In the genomic region with DNA sequence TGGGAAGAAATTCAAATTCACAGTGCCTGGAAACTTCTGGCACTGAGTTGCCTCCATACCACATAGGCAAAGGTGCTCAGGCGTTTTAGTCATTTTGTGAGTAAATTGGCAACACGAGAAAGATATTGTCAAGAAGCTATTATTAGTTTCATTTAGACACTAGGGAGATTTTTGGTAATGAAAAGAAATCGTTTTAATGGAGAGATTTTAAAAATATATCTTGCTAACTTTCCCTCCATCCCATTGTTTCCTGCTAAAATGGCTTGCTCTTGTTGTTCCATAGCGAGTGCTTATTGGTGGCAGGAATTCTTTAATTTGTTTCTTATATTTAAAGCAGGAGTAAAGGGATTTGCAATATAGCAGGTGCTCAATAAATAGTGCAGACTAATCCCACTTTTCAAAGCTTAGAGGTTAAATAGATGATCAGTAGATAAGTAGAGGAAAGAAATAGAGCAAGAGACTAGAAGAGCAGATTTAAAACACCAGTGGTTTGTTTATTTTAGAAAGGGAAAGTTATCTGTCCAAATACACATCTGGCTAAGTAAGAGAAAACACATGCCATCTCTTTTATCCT, we compare ENCODE assay signal across 2 cellular contexts.
TF ChIP-seq lines count a peak whose summit lies in the region.

No MANE protein-coding gene starts in this region.

TF ChIP-seq in A549, 52 proteins besides CTCF, POLR2A, EP300 and RAD21:
- TF ChIP-seq GATA3 (IDR thresholded peaks at IDR 0.05; ENCODE audit: borderline replicate concordance) (no peak), FOXS1 (CRISPR knock-in tag; IDR thresholded peaks at IDR 0.05) (no peak), HDAC2 (IDR thresholded peaks at IDR 0.05) (no peak), KDM1A (IDR thresholded peaks at IDR 0.05; ENCODE audit: low read depth) (no peak), MAZ (IDR thresholded peaks at IDR 0.05; ENCODE audit: borderline replicate concordance, low read depth, low read length) (no peak), JUNB (IDR thresholded peaks at IDR 0.05) (no peak), NR3C1 (IDR thresholded peaks at IDR 0.05) (no peak), EHF (CRISPR knock-in tag; IDR thresholded peaks at IDR 0.05) (no peak), HOXB5 (CRISPR knock-in tag; IDR thresholded peaks at IDR 0.05) (no peak), CEBPB (IDR thresholded peaks at IDR 0.05) (no peak)
- TF ChIP-seq, protein P1, sequence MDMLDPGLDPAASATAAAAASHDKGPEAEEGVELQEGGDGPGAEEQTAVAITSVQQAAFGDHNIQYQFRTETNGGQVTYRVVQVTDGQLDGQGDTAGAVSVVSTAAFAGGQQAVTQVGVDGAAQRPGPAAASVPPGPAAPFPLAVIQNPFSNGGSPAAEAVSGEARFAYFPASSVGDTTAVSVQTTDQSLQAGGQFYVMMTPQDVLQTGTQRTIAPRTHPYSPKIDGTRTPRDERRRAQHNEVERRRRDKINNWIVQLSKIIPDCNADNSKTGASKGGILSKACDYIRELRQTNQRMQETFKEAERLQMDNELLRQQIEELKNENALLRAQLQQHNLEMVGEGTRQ (IDR thresholded peaks at IDR 0.05) = no peak

TF ChIP-seq in K562, 482 proteins besides CTCF, POLR2A, EP300 and RAD21:
- TF ChIP-seq GABPB2 (CRISPR knock-in tag; conservative IDR thresholded peaks at IDR 0.05) (no peak), CBX2 (IDR thresholded peaks at IDR 0.05; ENCODE audit: insufficient read depth, low read length, poor library complexity, severe bottlenecking) (peak; percentile 33), ZNF165 (CRISPR knock-in tag; IDR thresholded peaks at IDR 0.05; ENCODE audit: borderline replicate concordance) (no peak), POLR3G (IDR thresholded peaks at IDR 0.05; ENCODE audit: extremely low read depth, insufficient read length, insufficient replicate concordance) (no peak), ZNF24 (IDR thresholded peaks at IDR 0.05) (no peak), CBX8 (IDR thresholded peaks at IDR 0.05; ENCODE audit: borderline replicate concordance, extremely low read depth, low read depth, low read length, poor library complexity, severe bottlenecking) (peak; percentile 56), BCOR (IDR thresholded peaks at IDR 0.05) (no peak), MAFK (IDR thresholded peaks at IDR 0.05; ENCODE audit: low read length) (no peak)
- TF ChIP-seq, protein P2, sequence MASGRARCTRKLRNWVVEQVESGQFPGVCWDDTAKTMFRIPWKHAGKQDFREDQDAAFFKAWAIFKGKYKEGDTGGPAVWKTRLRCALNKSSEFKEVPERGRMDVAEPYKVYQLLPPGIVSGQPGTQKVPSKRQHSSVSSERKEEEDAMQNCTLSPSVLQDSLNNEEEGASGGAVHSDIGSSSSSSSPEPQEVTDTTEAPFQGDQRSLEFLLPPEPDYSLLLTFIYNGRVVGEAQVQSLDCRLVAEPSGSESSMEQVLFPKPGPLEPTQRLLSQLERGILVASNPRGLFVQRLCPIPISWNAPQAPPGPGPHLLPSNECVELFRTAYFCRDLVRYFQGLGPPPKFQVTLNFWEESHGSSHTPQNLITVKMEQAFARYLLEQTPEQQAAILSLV (tag; IDR thresholded peaks at IDR 0.05) = no peak
